In genomic region chr12:103580026-103580425, GRCh38 we compare ENCODE assay signal across 28 cellular contexts. TPM values are rescaled to one million over a fixed set of nuclear protein-coding genes. Genes with fewer than 3 reads are reported as not detected.
"Had no signal": no experiment of that assay in that cellular context is flagged by ENCODE, and none has a peak within 500 bp of the region (broad histone marks: within the 10 kb centered on the region; RNA-seq: fewer than 3 reads in every experiment).

No MANE protein-coding gene starts in this region.

- H3K4me3 Mint-ChIP-seq: activated CD4-positive, alpha-beta memory T cell treated with anti-CD3 and anti-CD28 coated beads, Interleukin-2, amount 10 ng/mL, durations not matched to agents 7 days and 5 days; activated CD8-positive, alpha-beta memory T cell treated with anti-CD3 and anti-CD28 coated beads, Interleukin-2, amount 10 ng/mL, durations not matched to agents 7 days and 5 days; activated naive CD8-positive, alpha-beta T cell treated with anti-CD3 and anti-CD28 coated beads, Interleukin-2, amount 10 ng/mL, durations not matched to agents 7 days and 5 days; naive thymus-derived CD4-positive, alpha-beta T cell; neural progenitor cell; stimulated activated naive CD8-positive, alpha-beta T cell treated with anti-CD3 and anti-CD28 coated beads, Interleukin-15, amount 100 ng/mL, for 72 hours; T-helper 2 cell treated with Interferon-gamma antibody and Interleukin-4, amounts not matched to agents 5 μg/mL and 100 μg/mL, for 36 hours; WTC11 had no signal

- DNase-seq: activated CD4-positive, alpha-beta memory T cell treated with anti-CD3 and anti-CD28 coated beads, Interleukin-2, amount 10 ng/mL, durations not matched to agents 7 days and 5 days; activated CD4-positive, alpha-beta T cell treated with anti-CD3 and anti-CD28 coated beads for 4 hours; activated CD8-positive, alpha-beta memory T cell treated with anti-CD3 and anti-CD28 coated beads, Interleukin-2, amount 10 ng/mL, durations not matched to agents 7 days and 5 days; activated naive CD4-positive, alpha-beta T cell; activated naive CD8-positive, alpha-beta T cell treated with anti-CD3 and anti-CD28 coated beads, Interleukin-2, amount 10 ng/mL, durations not matched to agents 7 days and 5 days; amygdala; effector CD4-positive, alpha-beta T cell; foreskin fibroblast; glutamatergic neuron; hypothalamus; islet precursor cell; mesenchymal stem cell; naive thymus-derived CD4-positive, alpha-beta T cell; right cardiac atrium; stimulated activated CD4-positive, alpha-beta T cell treated with anti-CD3 and anti-CD28 coated beads, Interleukin-15, amount 100 ng/mL, for 24 hours; stimulated activated CD4-positive, alpha-beta T cell treated with anti-CD3 and anti-CD28 coated beads, Interleukin-2, amount 100 ng/mL, for 48 hours; stimulated activated naive CD8-positive, alpha-beta T cell treated with anti-CD3 and anti-CD28 coated beads, Interleukin-15, amount 100 ng/mL, for 72 hours; transverse colon had no signal

- H3K36me3 Mint-ChIP-seq: activated CD8-positive, alpha-beta memory T cell treated with anti-CD3 and anti-CD28 coated beads, Interleukin-2, amount 10 ng/mL, durations not matched to agents 7 days and 5 days; activated naive CD8-positive, alpha-beta T cell treated with anti-CD3 and anti-CD28 coated beads, Interleukin-2, amount 10 ng/mL, durations not matched to agents 7 days and 5 days; naive thymus-derived CD4-positive, alpha-beta T cell; neural progenitor cell; WTC11 had no signal

- H3K4me1 ChIP-seq: neural progenitor cell, prostate gland, vagina had no signal

- H3K36me3 ChIP-seq: neural progenitor cell, prostate gland, suprapubic skin, transverse colon, vagina had no signal

- H3K9me3 Mint-ChIP-seq: activated CD4-positive, alpha-beta memory T cell treated with anti-CD3 and anti-CD28 coated beads, Interleukin-2, amount 10 ng/mL, durations not matched to agents 7 days and 5 days; activated naive CD8-positive, alpha-beta T cell treated with anti-CD3 and anti-CD28 coated beads, Interleukin-2, amount 10 ng/mL, durations not matched to agents 7 days and 5 days; neural progenitor cell; stimulated activated naive CD8-positive, alpha-beta T cell treated with anti-CD3 and anti-CD28 coated beads, Interleukin-15, amount 100 ng/mL, for 72 hours; T-helper 2 cell treated with Interferon-gamma antibody and Interleukin-4, amounts not matched to agents 5 μg/mL and 100 μg/mL, for 36 hours; WTC11 had no signal

- H3K27me3 ChIP-seq: vagina had no signal

- H3K27ac Mint-ChIP-seq: activated CD4-positive, alpha-beta memory T cell treated with anti-CD3 and anti-CD28 coated beads, Interleukin-2, amount 10 ng/mL, durations not matched to agents 7 days and 5 days; activated CD8-positive, alpha-beta memory T cell treated with anti-CD3 and anti-CD28 coated beads, Interleukin-2, amount 10 ng/mL, durations not matched to agents 7 days and 5 days; activated naive CD8-positive, alpha-beta T cell treated with anti-CD3 and anti-CD28 coated beads, Interleukin-2, amount 10 ng/mL, durations not matched to agents 7 days and 5 days; naive thymus-derived CD4-positive, alpha-beta T cell; neural progenitor cell; stimulated activated naive CD8-positive, alpha-beta T cell treated with anti-CD3 and anti-CD28 coated beads, Interleukin-15, amount 100 ng/mL, for 72 hours; T-helper 2 cell treated with Interferon-gamma antibody and Interleukin-4, amounts not matched to agents 5 μg/mL and 100 μg/mL, for 36 hours; WTC11 had no signal

- H3K4me2 ChIP-seq: neural progenitor cell had no signal

- FAIRE-seq: TTC549 had no signal

- H3K4me3 ChIP-seq: coronary artery, neural progenitor cell, prostate gland, skin epidermis, suprapubic skin, transverse colon, vagina had no signal

- H3K27ac ChIP-seq: coronary artery, neural progenitor cell, prostate gland, skin epidermis, suprapubic skin, transverse colon, vagina had no signal

- H3K9ac ChIP-seq: neural progenitor cell had no signal

- ATAC-seq: activated CD8-positive, alpha-beta memory T cell treated with anti-CD3 and anti-CD28 coated beads, Interleukin-2, amount 10 ng/mL, durations not matched to agents 7 days and 5 days; naive thymus-derived CD4-positive, alpha-beta T cell; right cardiac atrium; stimulated activated naive CD8-positive, alpha-beta T cell treated with anti-CD3 and anti-CD28 coated beads, Interleukin-15, amount 100 ng/mL, for 72 hours; WTC11 had no signal

- H3K9me3 ChIP-seq: prostate gland, suprapubic skin, transverse colon, vagina had no signal

- H2AFZ ChIP-seq: neural progenitor cell had no signal

RNA-seq across cellular contexts. Expression of gene STAB2, which starts 7.0 kb away (rescaled TPM):
- total RNA-seq: activated CD4-positive, alpha-beta memory T cell treated with anti-CD3 and anti-CD28 coated beads, Interleukin-2, amount 10 ng/mL, durations not matched to agents 7 days and 5 days; activated CD8-positive, alpha-beta memory T cell treated with anti-CD3 and anti-CD28 coated beads, Interleukin-2, amount 10 ng/mL, durations not matched to agents 7 days and 5 days; activated naive CD8-positive, alpha-beta T cell treated with anti-CD3 and anti-CD28 coated beads, Interleukin-2, amount 10 ng/mL, durations not matched to agents 7 days and 5 days; naive thymus-derived CD4-positive, alpha-beta T cell; osteoblast had no signal
- polyA plus RNA-seq: naive thymus-derived CD4-positive, alpha-beta T cell had no signal
